Comparison of ENCODE assay signal across 8 cellular contexts in genomic region chr17:43388198-43389021, GRCh38. TPM values are rescaled to one million over a fixed set of nuclear protein-coding genes. Genes with fewer than 3 reads are reported as not detected.
DNase-seq lines count a peak whose midpoint lies in the region; ATAC-seq and TF ChIP-seq lines count a peak whose summit lies in the region.

No MANE protein-coding gene starts in this region.

- peak in 1 of 2 donors; percentile 96 for TF ChIP-seq POLR2A in lower leg skin (IDR thresholded peaks at IDR 0.05)

- H3K9me3 Mint-ChIP-seq in activated CD4-positive, alpha-beta memory T cell treated with anti-CD3 and anti-CD28 coated beads for 36 hours, result no peaks in the 10 kb centered on the region

- 0 to 1% methylated on average over 40 to 42 of the region's 42 CpGs for WGBS in lower leg skin, 2 donors

- peak overlapping the region; percentile 87 for H3K4me3 Mint-ChIP-seq in activated CD4-positive, alpha-beta memory T cell treated with anti-CD3 and anti-CD28 coated beads for 36 hours

- intact Hi-C loops in activated CD4-positive, alpha-beta memory T cell treated with anti-CD3 and anti-CD28 coated beads for 36 hours (cut with micrococcal nuclease), result loop anchor here (1.0 to 2.0 kb wide), 7 partner anchors 10 to 218 kb away; partner anchors contain the start of genes ARL4D and DHX8
- intact Hi-C loops in dorsolateral prefrontal cortex (cut with DNase I), result loop anchor here (1.0 to 5.0 kb wide), 4 partner anchors 19 to 216 kb away; partner anchors contain the start of genes DHX8 (in 1 of the 2) and NBR1 (in 1 of the 2)
- intact Hi-C loops in lower leg skin (cut with DNase I; ENCODE audit: low total_unique reads), result no loop called here

- POLR2A ChIA-PET in activated CD4-positive, alpha-beta memory T cell treated with anti-CD3 and anti-CD28 coated beads for 36 hours (lab: Charles Lee), result interaction anchor here (0.6 to 4.2 kb wide), 11 partner anchors 10 to 115 kb away, joined by 3 to 115 read pairs (median 8); partner anchors contain the start of genes ARL4D and DHX8

- H3K27ac Mint-ChIP-seq in activated CD4-positive, alpha-beta memory T cell treated with anti-CD3 and anti-CD28 coated beads for 36 hours, result peak overlapping the region; percentile 97

- CTCF ChIA-PET in activated CD4-positive, alpha-beta memory T cell treated with anti-CD3 and anti-CD28 coated beads for 36 hours (lab: Charles Lee), result interaction anchor here (1.0 to 1.6 kb wide), 7 partner anchors 9 to 95 kb away, joined by 3 to 37 read pairs (median 7); partner anchors contain the start of genes ARL4D and DHX8

- H3K36me3 Mint-ChIP-seq in activated CD4-positive, alpha-beta memory T cell treated with anti-CD3 and anti-CD28 coated beads for 36 hours, result peaks cover 3% of the 10 kb centered on the region

- no peaks in the 10 kb centered on the region for H3K27me3 ChIP-seq in dorsolateral prefrontal cortex

- H3K4me1 Mint-ChIP-seq in activated CD4-positive, alpha-beta memory T cell treated with anti-CD3 and anti-CD28 coated beads for 36 hours (ENCODE audit: low read depth), result peaks cover 18% of the 10 kb centered on the region

- peak; percentile 28 for ATAC-seq in HG03558 (IDR thresholded peaks at IDR 0.05; ENCODE audit: extremely low read depth, unreplicated experiment)

- H3K27ac ChIP-seq in dorsolateral prefrontal cortex, result peak overlapping the region; percentile 87 to 100 (median 98)

- TF ChIP-seq CTCF in dorsolateral prefrontal cortex (IDR thresholded peaks at IDR 0.05 in 54 of 56, conservative IDR thresholded peaks at IDR 0.05 in 2 of 56; ENCODE audit: low read depth in 1 of 56, partially characterized antibody in 56 of 56) (peak in 25 of 56 donors; percentile 4 to 48 (median 20)), lower leg skin (IDR thresholded peaks at IDR 0.05) (peak in 1 of 3 donors; percentile 32)

- H3K4me3 ChIP-seq in dorsolateral prefrontal cortex (peak overlapping the region; percentile 50 to 98 (median 78)), lower leg skin (ENCODE audit: low read depth, poor library complexity, severe bottlenecking) (peak overlapping the region; percentile 54)

- H3K27me3 Mint-ChIP-seq in activated CD4-positive, alpha-beta memory T cell treated with anti-CD3 and anti-CD28 coated beads for 36 hours, result no peaks in the 10 kb centered on the region

- peak; percentile 89 to 91 for DNase-seq in AML-193 (lab: John Stamatoyannopoulos, UW)
- peak; percentile 45 for DNase-seq in GM19240 (ENCODE audit: insufficient read length, low spot score)
- peak; percentile 93 for DNase-seq in NCI-H82 (lab: John Stamatoyannopoulos, UW)
- peak; percentile 94 for DNase-seq in activated CD4-positive, alpha-beta memory T cell treated with anti-CD3 and anti-CD28 coated beads for 36 hours
- DNase-seq in dorsolateral prefrontal cortex, result peak; percentile 80 to 96 (median 93)
- DNase-seq in lower leg skin (ENCODE audit: low spot score in 2 of 2), result peak; percentile 95 to 98
- peak; percentile 86 to 87 for DNase-seq in stimulated activated CD4-positive, alpha-beta T cell treated with anti-CD3 and anti-CD28 coated beads, Interleukin-4, amount 100 ng/mL, for 4 hours

RNA-seq across cellular contexts. Expression of gene ARL4D, which starts 10.4 kb away (rescaled TPM):
- 1 to 10 TPM; 2.3 TPM for total RNA-seq in activated CD4-positive, alpha-beta memory T cell treated with anti-CD3 and anti-CD28 coated beads for 36 hours
- total RNA-seq in dorsolateral prefrontal cortex (10 to 100 TPM in 85 of 120 experiments, 1 to 10 TPM in 35; 2.7 to 29.9 (median 12.9) TPM), lower leg skin (10 to 100 TPM; 30.3 to 50.6 (median 43.7) TPM)

Comparison
In these comparisons a context has a peak if more than half of its experiments do, and no peak if none do; other contexts are left out.
1. Peak in every context shown above with its lines: DNase-seq, ATAC-seq, H3K4me3 ChIP-seq and H3K27ac ChIP-seq.
2. DNase-seq: peak in every context shown above with its lines; median percentile 96 in lower leg skin; 94 in activated CD4-positive, alpha-beta memory T cell treated with anti-CD3 and anti-CD28 coated beads for 36 hours; 93 in NCI-H82; 93 in dorsolateral prefrontal cortex; 90 in AML-193; 86 in stimulated activated CD4-positive, alpha-beta T cell treated with anti-CD3 and anti-CD28 coated beads, Interleukin-4, amount 100 ng/mL, for 4 hours; 45 in GM19240.